ENCODE assay signal across 8 cellular contexts in the genomic region with DNA sequence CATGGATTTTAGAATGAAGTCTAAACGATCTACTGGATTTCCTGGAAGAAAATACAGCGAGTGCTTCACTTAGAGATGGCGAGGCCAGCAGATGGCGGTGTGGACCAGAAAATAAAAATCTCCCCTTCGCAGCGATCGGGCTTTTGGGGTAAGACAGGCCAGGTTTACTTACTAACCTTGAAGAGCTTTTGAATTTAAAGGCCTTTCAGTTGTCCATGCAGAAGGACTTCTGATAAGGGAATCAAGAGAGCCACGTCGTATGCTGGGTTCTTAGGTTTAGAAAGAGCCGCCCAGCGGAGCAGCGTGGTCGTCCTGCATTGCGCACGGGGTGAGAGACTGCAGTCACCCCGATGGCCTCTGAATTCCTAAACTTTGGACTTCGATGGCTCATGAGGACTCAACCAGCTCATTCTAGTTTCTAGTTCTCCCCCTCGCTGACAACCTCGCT.
DNase-seq lines count a peak whose midpoint lies in the region; ATAC-seq and TF ChIP-seq lines count a peak whose summit lies in the region.

No MANE protein-coding gene starts in this region.

- TF ChIP-seq CTCF in HFFc6 (IDR thresholded peaks at IDR 0.05): peak; percentile 84
- TF ChIP-seq CTCF in foreskin fibroblast (IDR thresholded peaks at IDR 0.05; ENCODE audit: low read depth, low read length): peak; percentile 67
- TF ChIP-seq CTCF in omental fat pad (IDR thresholded peaks at IDR 0.05): no peak

- no peak overlapping the region for H3K4me3 ChIP-seq in foreskin fibroblast (ENCODE audit: low read depth in 1 of 2, low read length in 2 of 2)

- peaks cover 9% of the 10 kb centered on the region for H3K27me3 Mint-ChIP-seq in HFFc6 (ENCODE audit: insufficient read depth)
- peaks cover 16% of the 10 kb centered on the region for H3K27me3 Mint-ChIP-seq in activated CD8-positive, alpha-beta memory T cell treated with anti-CD3 and anti-CD28 coated beads, Interleukin-2, amount 10 ng/mL, durations not matched to agents 7 days and 5 days

- H3K9me3 Mint-ChIP-seq in HFFc6: no peaks in the 10 kb centered on the region
- no peaks in the 10 kb centered on the region for H3K9me3 Mint-ChIP-seq in activated CD8-positive, alpha-beta memory T cell treated with anti-CD3 and anti-CD28 coated beads, Interleukin-2, amount 10 ng/mL, durations not matched to agents 7 days and 5 days (ENCODE audit: low read depth)

- no peak overlapping the region for H3K27ac Mint-ChIP-seq in HFFc6
- no peak overlapping the region for H3K27ac Mint-ChIP-seq in activated CD8-positive, alpha-beta memory T cell treated with anti-CD3 and anti-CD28 coated beads, Interleukin-2, amount 10 ng/mL, durations not matched to agents 7 days and 5 days

- DNase-seq in C1 segment of cervical spinal cord (lab: John Stamatoyannopoulos, UW) (peak in 10 of 14 donors; percentile 3 to 57 (median 42)), HFFc6 (peak; percentile 24), NCI-H526 (lab: John Stamatoyannopoulos, UW) (peak; percentile 45 to 83), foreskin fibroblast (peak; percentile 24 to 62), omental fat pad (ENCODE audit: low spot score) (no peak), cortex of kidney (lab: John Stamatoyannopoulos, UW) (no peak)
- peak; percentile 52 for DNase-seq in activated CD8-positive, alpha-beta memory T cell treated with anti-CD3 and anti-CD28 coated beads, Interleukin-2, amount 10 ng/mL, durations not matched to agents 7 days and 5 days

- no peaks in the 10 kb centered on the region for H3K36me3 Mint-ChIP-seq in HFFc6 (ENCODE audit: low read depth)
- no peaks in the 10 kb centered on the region for H3K36me3 Mint-ChIP-seq in activated CD8-positive, alpha-beta memory T cell treated with anti-CD3 and anti-CD28 coated beads, Interleukin-2, amount 10 ng/mL, durations not matched to agents 7 days and 5 days

- peak overlapping the region; percentile 11; the same call in 1 of the 2 replicates for H3K4me3 Mint-ChIP-seq in HFFc6
- H3K4me3 Mint-ChIP-seq in activated CD8-positive, alpha-beta memory T cell treated with anti-CD3 and anti-CD28 coated beads, Interleukin-2, amount 10 ng/mL, durations not matched to agents 7 days and 5 days: no peak overlapping the region

- CTCF ChIA-PET in activated CD8-positive, alpha-beta memory T cell treated with anti-CD3 and anti-CD28 coated beads, Interleukin-2, amount 10 ng/mL, durations not matched to agents 7 days and 5 days (lab: Charles Lee): interaction anchor here (0.7 to 4.8 kb wide), 9 partner anchors 10 to 733 kb away, joined by 3 to 19 read pairs (median 5); no protein-coding TSS in a partner anchor

- H3K4me1 Mint-ChIP-seq in HFFc6 (ENCODE audit: low read depth): no peaks in the 10 kb centered on the region
- H3K4me1 Mint-ChIP-seq in activated CD8-positive, alpha-beta memory T cell treated with anti-CD3 and anti-CD28 coated beads, Interleukin-2, amount 10 ng/mL, durations not matched to agents 7 days and 5 days: no peaks in the 10 kb centered on the region

- ATAC-seq in activated CD8-positive, alpha-beta memory T cell treated with anti-CD3 and anti-CD28 coated beads, Interleukin-2, amount 10 ng/mL, durations not matched to agents 7 days and 5 days: no peak
- ATAC-seq in omental fat pad (ENCODE audit: low FRiP score) (peak; percentile 54), HG02571 (IDR thresholded peaks at IDR 0.05; ENCODE audit: unreplicated experiment) (no peak)

Comparison
In these comparisons a context has a peak if more than half of its experiments do, and no peak if none do; other contexts are left out.
1. DNase-seq: peak in C1 segment of cervical spinal cord (10 of 14), HFFc6 (single experiment), NCI-H526 (2 of 2), activated CD8-positive, alpha-beta memory T cell treated with anti-CD3 and anti-CD28 coated beads, Interleukin-2, amount 10 ng/mL, durations not matched to agents 7 days and 5 days (single experiment) and foreskin fibroblast (2 of 2); none in omental fat pad (single experiment) and cortex of kidney (single experiment).
2. CTCF ChIP-seq: peak in HFFc6 (single experiment) and foreskin fibroblast (single experiment); none in omental fat pad (0 of 3).